In the genomic region with DNA sequence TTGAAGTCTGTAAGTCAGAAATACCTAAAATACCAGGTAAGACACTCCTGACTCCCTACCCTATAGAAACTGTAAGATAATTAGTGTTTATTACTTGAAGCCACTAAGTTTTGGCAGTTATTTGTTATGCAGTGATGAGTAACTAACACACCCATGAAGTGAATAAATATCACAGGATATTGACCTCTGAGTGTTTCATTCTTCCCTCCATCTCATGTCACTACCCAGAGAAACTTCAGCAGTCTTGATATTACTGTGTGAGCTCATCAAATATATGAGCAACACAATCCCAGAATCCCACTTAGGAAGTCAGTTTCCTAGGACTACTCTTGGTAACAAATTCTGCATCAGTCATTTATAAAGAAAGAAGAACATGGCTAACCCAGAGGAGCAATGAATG, we compare ENCODE assay signal across 19 cellular contexts.
DNase-seq lines count a peak whose midpoint lies in the region; ATAC-seq, FAIRE-seq and TF ChIP-seq lines count a peak whose summit lies in the region.
"Had no signal": no experiment of that assay in that cellular context is flagged by ENCODE, and none has a peak within 500 bp of the region (broad histone marks: within the 10 kb centered on the region; RNA-seq: fewer than 3 reads in every experiment).

No MANE protein-coding gene starts in this region.

- no peaks in the 10 kb centered on the region for H3K27me3 Mint-ChIP-seq in HFFc6 (ENCODE audit: insufficient read depth)
- H3K27me3 Mint-ChIP-seq: CD4-positive, alpha-beta memory T cell had no signal

- H3K36me3 Mint-ChIP-seq in HFFc6 (ENCODE audit: low read depth): peaks cover 37% of the 10 kb centered on the region
- H3K36me3 Mint-ChIP-seq: CD4-positive, alpha-beta memory T cell had no signal

- no peaks in the 10 kb centered on the region for H3K9me3 ChIP-seq in keratinocyte (ENCODE audit: control insufficient read depth, low read depth, low read length)
- H3K9me3 ChIP-seq: HAP-1 had no signal

- H3K4me1 ChIP-seq in keratinocyte (ENCODE audit: control insufficient read depth, extremely low read depth, insufficient read depth, low read length): peaks cover 38% of the 10 kb centered on the region
- H3K4me1 ChIP-seq: HAP-1 had no signal

- H3K36me3 ChIP-seq in keratinocyte (ENCODE audit: control insufficient read depth in 2 of 2, extremely low read depth in 1 of 2, insufficient read depth in 2 of 2, low read length in 2 of 2): no peaks in the 10 kb centered on the region
- H3K36me3 ChIP-seq: HAP-1 had no signal

- no peak overlapping the region for H3K4me3 Mint-ChIP-seq in HFFc6
- H3K4me3 Mint-ChIP-seq: CD4-positive, alpha-beta memory T cell had no signal

- H3K4me3 ChIP-seq in epithelial cell of esophagus (ENCODE audit: low read length) (no peak overlapping the region), keratinocyte (ENCODE audit: control insufficient read depth in 2 of 3, extremely low read depth in 1 of 3, insufficient read depth in 2 of 3, low read depth in 1 of 3, low read length in 3 of 3) (no peak overlapping the region)
- H3K4me3 ChIP-seq: GM12878, HAP-1 had no signal

- H3K27me3 ChIP-seq in keratinocyte (ENCODE audit: control insufficient read depth, extremely low read depth, insufficient read depth, low read length): no peaks in the 10 kb centered on the region

- TF ChIP-seq CTCF in HFFc6 (IDR thresholded peaks at IDR 0.05): no peak
- TF ChIP-seq CTCF in epithelial cell of esophagus (IDR thresholded peaks at IDR 0.05; ENCODE audit: insufficient read depth, low read depth, low read length, missing control alignments): no peak
- no peak for TF ChIP-seq CTCF in keratinocyte (optimal IDR thresholded peaks at IDR 0.05 in 1 of 3, IDR thresholded peaks at IDR 0.05 in 1 of 3, conservative IDR thresholded peaks at IDR 0.05 in 1 of 3; ENCODE audit: extremely low read depth in 1 of 3, insufficient read depth in 2 of 3, low read length in 3 of 3)

- dilution Hi-C loops in keratinocyte (cut with MboI; ENCODE audit: extremely low pct_ligation_motif_present, low sequenced_read_pairs): no loop called here

- H3K27ac ChIP-seq in keratinocyte (ENCODE audit: control insufficient read depth, insufficient read depth, low read length): no peak overlapping the region

- no peaks in the 10 kb centered on the region for H3K9me1 ChIP-seq in keratinocyte (ENCODE audit: control insufficient read depth, extremely low read depth, insufficient read depth, low read length)

- no peaks in the 10 kb centered on the region; the same call in 1 of the 2 replicates for H3K9me3 Mint-ChIP-seq in HFFc6

- H3K4me1 Mint-ChIP-seq in HFFc6 (ENCODE audit: low read depth): peaks cover 74% of the 10 kb centered on the region
- H3K4me1 Mint-ChIP-seq: CD4-positive, alpha-beta memory T cell had no signal

- no peaks in the 10 kb centered on the region for H4K20me1 ChIP-seq in keratinocyte (ENCODE audit: control insufficient read depth, extremely low read depth, insufficient read depth, low read length)

- no peak for TF ChIP-seq POLR2A in GM18505 (IDR thresholded peaks at IDR 0.05; ENCODE audit: borderline replicate concordance, extremely low read depth, insufficient read depth, insufficient read length)

- FAIRE-seq in keratinocyte (lab: Jason Lieb, UNC): peak; percentile 41
- FAIRE-seq: G401.6, GM12878, GM19239, H54 had no signal

- no peaks in the 10 kb centered on the region for H3K79me2 ChIP-seq in keratinocyte (ENCODE audit: control insufficient read depth, insufficient read depth, low read length)

- no peak overlapping the region for H3K4me2 ChIP-seq in keratinocyte (ENCODE audit: control insufficient read depth, extremely low read depth, insufficient read depth, low read depth, low read length)

- no peak overlapping the region for H3K9ac ChIP-seq in keratinocyte (ENCODE audit: control insufficient read depth, extremely low read depth, insufficient read depth, low read length)

- no peak for ATAC-seq in GM18505 (IDR thresholded peaks at IDR 0.05; ENCODE audit: unreplicated experiment)
- no peak for ATAC-seq in GM18868 (IDR thresholded peaks at IDR 0.05; ENCODE audit: unreplicated experiment)
- ATAC-seq: GM12878 had no signal

- H3K27ac Mint-ChIP-seq in HFFc6: 0 out of 2 replicates have a peak overlapping the region, but pooled peaks have one; percentile 1
- H3K27ac Mint-ChIP-seq: CD4-positive, alpha-beta memory T cell had no signal

- H2AFZ ChIP-seq in keratinocyte (ENCODE audit: control insufficient read depth, low read length): no peak overlapping the region

- no peak for DNase-seq in HFFc6
- peak; percentile 1 for DNase-seq in NCI-H460 (ENCODE audit: extremely low read depth, low read depth)
- peak; percentile 48 for DNase-seq in epithelial cell of esophagus (ENCODE audit: low read depth)
- DNase-seq in keratinocyte (ENCODE audit: low read depth, low spot score): no peak
- DNase-seq in NCI-H82 (lab: John Stamatoyannopoulos, UW): no peak
- DNase-seq in DMS153 (lab: John Stamatoyannopoulos, UW): no peak
- DNase-seq: C1 segment of cervical spinal cord; Calu3; CD4-positive, alpha-beta memory T cell; COR-L47; DND-41; GOT3 had no signal

Comparison
In these comparisons a context has a peak if more than half of its experiments do, and no peak if none do; other contexts are left out.
1. DNase-seq: peak in NCI-H460 (single experiment) and epithelial cell of esophagus (single experiment); none in HFFc6 (single experiment), keratinocyte (single experiment), NCI-H82 (single experiment) and DMS153 (single experiment).